Comparison of ENCODE assay signal across 10 cellular contexts in the genomic region with DNA sequence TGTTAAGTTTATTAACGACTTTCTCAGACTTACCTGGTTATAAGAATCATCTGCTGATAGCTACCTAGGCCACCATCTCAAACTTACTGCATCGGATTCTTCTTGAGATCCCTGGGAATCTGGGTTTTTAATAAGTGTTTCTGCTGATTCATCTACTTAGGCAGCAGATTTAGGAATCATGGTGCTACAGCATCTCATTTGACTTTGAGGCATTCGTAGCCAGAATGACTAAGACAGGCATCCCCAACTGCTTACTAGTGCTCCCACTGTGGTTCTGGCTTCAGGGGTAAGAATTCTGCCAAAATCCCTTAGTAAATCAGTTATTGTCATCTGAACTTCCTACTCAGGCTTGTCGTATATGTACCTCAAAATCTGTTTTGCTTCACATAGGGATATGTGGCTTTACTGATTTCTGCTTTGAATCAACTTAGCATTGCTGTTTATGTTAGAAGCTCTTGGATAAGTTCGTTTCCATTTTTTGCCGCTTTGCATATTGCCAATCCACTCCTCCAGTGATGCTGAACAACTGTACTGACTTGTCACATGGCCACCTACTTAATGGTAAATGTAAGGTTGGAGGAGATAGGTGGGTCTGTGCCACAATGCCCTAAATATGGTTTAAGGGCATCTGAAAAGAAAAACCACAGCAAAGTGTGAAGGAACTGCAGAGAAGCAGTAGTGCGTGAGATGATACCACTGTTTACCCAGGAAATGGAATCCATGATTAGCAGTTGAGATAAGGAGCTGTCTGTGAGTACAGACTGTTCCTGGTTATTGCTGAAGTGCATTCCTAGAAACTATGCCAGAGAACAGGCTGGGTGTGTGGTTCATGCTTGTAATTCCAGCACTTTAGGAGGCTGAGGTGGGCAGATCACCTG.
A peak's percentile ranks its signal among the peaks of the same experiment; 100 is the strongest.
DNase-seq lines count a peak whose midpoint lies in the region; ATAC-seq, FAIRE-seq and TF ChIP-seq lines count a peak whose summit lies in the region.
"Had no signal": no experiment of that assay in that cellular context is flagged by ENCODE, and none has a peak within 500 bp of the region (broad histone marks: within the 10 kb centered on the region; RNA-seq: fewer than 3 reads in every experiment).

No MANE protein-coding gene starts in this region.

- DNase-seq in Caco-2 (peak; percentile 56 to 78), NAMALWA (ENCODE audit: low spot score) (peak; percentile 28), choroid plexus epithelial cell (ENCODE audit: low read depth) (peak; percentile 90), non-pigmented ciliary epithelial cell (ENCODE audit: low read depth) (peak; percentile 81), T1000 (lab: John Stamatoyannopoulos, UW) (no peak), D721Med (ENCODE audit: insufficient read length, low spot score) (no peak)
- no peak for DNase-seq in activated naive CD4-positive, alpha-beta T cell treated with anti-CD3 and anti-CD28 coated beads for 36 hours
- DNase-seq: activated T-cell treated with anti-CD3 and anti-CD28 coated beads, Interleukin-2, amount 50 U/mL, for 48 hours; NCI-H82 had no signal

- H3K27ac Mint-ChIP-seq in Caco-2 (ENCODE audit: unreplicated experiment): peak overlapping the region; percentile 65
- H3K27ac Mint-ChIP-seq in activated naive CD4-positive, alpha-beta T cell treated with anti-CD3 and anti-CD28 coated beads for 36 hours: no peak overlapping the region

- CTCF ChIA-PET in Caco-2 (lab: Charles Lee): interaction anchor here (0.6 to 0.8 kb wide), 3 partner anchors 205 to 774 kb away, joined by 3 to 5 read pairs (median 3); no protein-coding TSS in a partner anchor
- CTCF ChIA-PET in activated naive CD4-positive, alpha-beta T cell treated with anti-CD3 and anti-CD28 coated beads for 36 hours (lab: Charles Lee): interaction anchor here (0.6 to 1.9 kb wide), 8 partner anchors 8 to 323 kb away, joined by 3 to 7 read pairs (median 3); no protein-coding TSS in a partner anchor

- no peaks in the 10 kb centered on the region for H3K27me3 Mint-ChIP-seq in Caco-2 (ENCODE audit: insufficient read depth, unreplicated experiment)
- no peaks in the 10 kb centered on the region for H3K27me3 Mint-ChIP-seq in activated naive CD4-positive, alpha-beta T cell treated with anti-CD3 and anti-CD28 coated beads for 36 hours (ENCODE audit: low read depth)

- H3K4me1 Mint-ChIP-seq in Caco-2 (ENCODE audit: low read depth, unreplicated experiment): peaks cover 15% of the 10 kb centered on the region
- H3K4me1 Mint-ChIP-seq in activated naive CD4-positive, alpha-beta T cell treated with anti-CD3 and anti-CD28 coated beads for 36 hours (ENCODE audit: low read depth): peaks cover 11% of the 10 kb centered on the region

- no peaks in the 10 kb centered on the region for H3K9me3 Mint-ChIP-seq in Caco-2 (ENCODE audit: unreplicated experiment)
- no peaks in the 10 kb centered on the region for H3K9me3 Mint-ChIP-seq in activated naive CD4-positive, alpha-beta T cell treated with anti-CD3 and anti-CD28 coated beads for 36 hours

- no peak for ATAC-seq in HG03025 (IDR thresholded peaks at IDR 0.05; ENCODE audit: low FRiP score, unreplicated experiment)

- H3K4me3 Mint-ChIP-seq in Caco-2 (ENCODE audit: unreplicated experiment): no peak overlapping the region
- no peak overlapping the region for H3K4me3 Mint-ChIP-seq in activated naive CD4-positive, alpha-beta T cell treated with anti-CD3 and anti-CD28 coated beads for 36 hours

- POLR2A ChIA-PET in Caco-2 (lab: Charles Lee): no interaction called here

- intact Hi-C loops in Caco-2 (cut with micrococcal nuclease; ENCODE audit: unreplicated experiment): loop anchor here (5.0 kb wide), 3 partner anchors 128 to 583 kb away; partner anchors contain the start of gene KLHL24
- intact Hi-C loops in activated naive CD4-positive, alpha-beta T cell treated with anti-CD3 and anti-CD28 coated beads for 36 hours (cut with micrococcal nuclease): loop anchor here (10.0 kb wide), 1 partner anchor 640 kb away; no protein-coding TSS in a partner anchor

- peaks cover 4% of the 10 kb centered on the region; the same call in 1 of the 2 replicates for H3K36me3 ChIP-seq in Caco-2 (ENCODE audit: control insufficient read depth, insufficient read depth, low read length)

- peaks cover 71% of the 10 kb centered on the region for H3K36me3 Mint-ChIP-seq in Caco-2 (ENCODE audit: insufficient read depth, unreplicated experiment)
- H3K36me3 Mint-ChIP-seq in activated naive CD4-positive, alpha-beta T cell treated with anti-CD3 and anti-CD28 coated beads for 36 hours (ENCODE audit: low read depth): peaks cover 18% of the 10 kb centered on the region

- no peak for TF ChIP-seq CTCF in Caco-2 (IDR thresholded peaks at IDR 0.05; ENCODE audit: insufficient read depth in 1 of 2, low read depth in 1 of 2, low read length in 1 of 2, severe bottlenecking in 1 of 2, unreplicated experiment in 1 of 2)
- TF ChIP-seq CTCF in choroid plexus epithelial cell (conservative IDR thresholded peaks at IDR 0.05; ENCODE audit: low read depth, low read length): no peak
- no peak for TF ChIP-seq CTCF in D721Med (IDR thresholded peaks at IDR 0.05; ENCODE audit: insufficient read depth, missing control alignments)

- no peak for FAIRE-seq in D721Med (lab: Jason Lieb, UNC)

- no peaks in the 10 kb centered on the region for H3K27me3 ChIP-seq in Caco-2 (replicated peaks; ENCODE audit: control insufficient read depth, insufficient read depth, low read length)

- H3K4me1 ChIP-seq in Caco-2: peaks cover 16% of the 10 kb centered on the region

- H3K9me3 ChIP-seq in Caco-2: no peaks in the 10 kb centered on the region

- H3K4me3 ChIP-seq in Caco-2 (ENCODE audit: low read depth, low read length) (no peak overlapping the region), choroid plexus epithelial cell (ENCODE audit: low read depth, low read length) (no peak overlapping the region)

- no TSS peak for BruUV-seq in Caco-2 (replicated peaks; lab: Mats Ljungman, UMichigan)

Comparison
In these comparisons a context has a peak if more than half of its experiments do, and no peak if none do; other contexts are left out.
1. DNase-seq: peak in Caco-2 (2 of 2), NAMALWA (single experiment), choroid plexus epithelial cell (single experiment) and non-pigmented ciliary epithelial cell (single experiment); none in T1000 (single experiment), activated naive CD4-positive, alpha-beta T cell treated with anti-CD3 and anti-CD28 coated beads for 36 hours (single experiment) and D721Med (single experiment).